In the genomic region with DNA sequence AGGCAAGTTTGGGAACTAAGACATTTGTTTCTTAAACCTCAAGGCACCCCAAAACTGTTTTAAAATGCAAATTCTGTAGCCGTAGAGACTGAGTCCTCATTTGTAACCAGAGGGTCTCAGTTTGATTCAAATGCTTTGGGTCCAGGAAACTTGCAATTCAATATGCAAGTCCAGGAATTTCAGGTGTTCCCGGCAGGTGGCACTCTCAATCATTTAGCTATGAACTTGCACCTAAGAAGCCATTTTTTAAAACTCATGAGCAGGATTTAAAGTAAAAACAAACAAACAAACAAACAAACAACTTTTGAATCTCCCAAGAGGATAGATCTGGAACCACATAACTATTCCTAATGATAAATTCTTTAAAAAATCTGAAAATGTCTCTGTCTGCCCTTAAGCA, we compare ENCODE assay signal across 13 cellular contexts. TPM values are rescaled to one million over a fixed set of nuclear protein-coding genes. Genes with fewer than 3 reads are reported as not detected.
DNase-seq lines count a peak whose midpoint lies in the region; ATAC-seq, FAIRE-seq and TF ChIP-seq lines count a peak whose summit lies in the region.
"Had no signal": no experiment of that assay in that cellular context is flagged by ENCODE, and none has a peak within 500 bp of the region (broad histone marks: within the 10 kb centered on the region; RNA-seq: fewer than 3 reads in every experiment).

No MANE protein-coding gene starts in this region.

- intact Hi-C loops in activated CD4-positive, alpha-beta T cell treated with anti-CD3 and anti-CD28 coated beads for 36 hours (cut with DNase I, micrococcal nuclease), result loop anchor here (1.0 kb wide), 3 partner anchors 102 to 127 kb away; no protein-coding TSS in a partner anchor

- peaks cover 10% of the 10 kb centered on the region for H3K27me3 Mint-ChIP-seq in activated CD4-positive, alpha-beta T cell treated with anti-CD3 and anti-CD28 coated beads for 36 hours

- POLR2A ChIA-PET in activated CD4-positive, alpha-beta T cell treated with anti-CD3 and anti-CD28 coated beads for 36 hours (lab: Charles Lee), result no interaction called here

- FAIRE-seq in bronchial epithelial cell (lab: Jason Lieb, UNC), result no peak
- FAIRE-seq: pancreas had no signal

- H3K4me3 Mint-ChIP-seq in activated CD4-positive, alpha-beta T cell treated with anti-CD3 and anti-CD28 coated beads for 36 hours, result no peak overlapping the region
- H3K4me3 Mint-ChIP-seq: CD8-positive, alpha-beta T cell had no signal

- ATAC-seq in activated CD4-positive, alpha-beta T cell treated with anti-CD3 and anti-CD28 coated beads for 36 hours, result no peak
- ATAC-seq: CD8-positive, alpha-beta T cell; gastroesophageal sphincter had no signal

- no peaks in the 10 kb centered on the region for H3K9me3 Mint-ChIP-seq in activated CD4-positive, alpha-beta T cell treated with anti-CD3 and anti-CD28 coated beads for 36 hours (ENCODE audit: low read depth)
- H3K9me3 Mint-ChIP-seq: CD8-positive, alpha-beta T cell had no signal

- DNase-seq in activated CD4-positive, alpha-beta T cell treated with anti-CD3 and anti-CD28 coated beads for 36 hours, result peak; percentile 46
- DNase-seq in activated CD4-positive, alpha-beta T cell treated with anti-CD3 and anti-CD28 coated beads, Interleukin-2, amount 50 U/mL, for 4 hours, result no peak
- DNase-seq in M059J (ENCODE audit: low read depth) (peak; percentile 61), bronchial epithelial cell (ENCODE audit: low read depth) (peak; percentile 73), renal cortical epithelial cell (ENCODE audit: low read depth) (peak; percentile 81), NCI-H510A treated with DMSO at 0.1 percent for 48 hours (lab: John Stamatoyannopoulos, UW) (no peak), iPS-NIHi7 (ENCODE audit: extremely low spot score) (no peak), superior temporal gyrus (ENCODE audit: extremely low spot score) (no peak)
- DNase-seq: activated T-cell treated with anti-CD3 and anti-CD28 coated beads, Interleukin-2, amount 50 U/mL, for 48 hours; CD8-positive, alpha-beta T cell; NCI-H446 had no signal

- H3K27ac Mint-ChIP-seq in activated CD4-positive, alpha-beta T cell treated with anti-CD3 and anti-CD28 coated beads for 36 hours, result no peak overlapping the region
- H3K27ac Mint-ChIP-seq: CD8-positive, alpha-beta T cell had no signal

- no peaks in the 10 kb centered on the region for H3K36me3 Mint-ChIP-seq in activated CD4-positive, alpha-beta T cell treated with anti-CD3 and anti-CD28 coated beads for 36 hours (ENCODE audit: low read depth)
- H3K36me3 Mint-ChIP-seq: CD8-positive, alpha-beta T cell had no signal

- peaks cover 13% of the 10 kb centered on the region for H3K4me1 Mint-ChIP-seq in activated CD4-positive, alpha-beta T cell treated with anti-CD3 and anti-CD28 coated beads for 36 hours

- H3K27me3 ChIP-seq in bronchial epithelial cell (ENCODE audit: control insufficient read depth, insufficient read depth, low read length), result no peaks in the 10 kb centered on the region
- H3K27me3 ChIP-seq: pancreas had no signal

- CTCF ChIA-PET in activated CD4-positive, alpha-beta T cell treated with anti-CD3 and anti-CD28 coated beads for 36 hours (lab: Charles Lee), result interaction anchor here (0.8 to 1.8 kb wide), 3 partner anchors 101 to 126 kb away, joined by 3 to 15 read pairs (median 3); no protein-coding TSS in a partner anchor

- TF ChIP-seq CTCF in bronchial epithelial cell (IDR thresholded peaks at IDR 0.05; ENCODE audit: insufficient read depth, low read length, severe bottlenecking), result peak; percentile 46

- no peaks in the 10 kb centered on the region for H3K36me3 ChIP-seq in bronchial epithelial cell (ENCODE audit: control insufficient read depth, insufficient read depth, low read length)
- H3K36me3 ChIP-seq: gastroesophageal sphincter, pancreas had no signal

- no peak overlapping the region for H3K4me3 ChIP-seq in bronchial epithelial cell (ENCODE audit: low read depth, low read length)
- H3K4me3 ChIP-seq: gastroesophageal sphincter, pancreas had no signal

RNA-seq across cellular contexts. Expression of a gene that starts 8.7 kb away (rescaled TPM):
- total RNA-seq in activated CD4-positive, alpha-beta T cell treated with anti-CD3 and anti-CD28 coated beads for 36 hours, result 1 to 10 TPM; 1.2 TPM
- total RNA-seq in M059J (2014; rRNA removed; shearing (Covaris generic)), result 1.8 and 3.2 TPM in 2 replicates
- 0.53 and 2.2 TPM in 2 replicates for total RNA-seq in bronchial epithelial cell
- 36.5 and 44.1 TPM in 2 replicates for total RNA-seq in renal cortical epithelial cell

Comparison
In these comparisons a context has a peak if more than half of its experiments do, and no peak if none do; other contexts are left out.
1. DNase-seq: peak in activated CD4-positive, alpha-beta T cell treated with anti-CD3 and anti-CD28 coated beads for 36 hours (single experiment), M059J (single experiment), bronchial epithelial cell (single experiment) and renal cortical epithelial cell (single experiment); none in activated CD4-positive, alpha-beta T cell treated with anti-CD3 and anti-CD28 coated beads, Interleukin-2, amount 50 U/mL, for 4 hours (0 of 2), NCI-H510A treated with DMSO at 0.1 percent for 48 hours (single experiment), iPS-NIHi7 (single experiment) and superior temporal gyrus (single experiment).